8 cellular contexts compared by ENCODE assay signal in the genomic region with DNA sequence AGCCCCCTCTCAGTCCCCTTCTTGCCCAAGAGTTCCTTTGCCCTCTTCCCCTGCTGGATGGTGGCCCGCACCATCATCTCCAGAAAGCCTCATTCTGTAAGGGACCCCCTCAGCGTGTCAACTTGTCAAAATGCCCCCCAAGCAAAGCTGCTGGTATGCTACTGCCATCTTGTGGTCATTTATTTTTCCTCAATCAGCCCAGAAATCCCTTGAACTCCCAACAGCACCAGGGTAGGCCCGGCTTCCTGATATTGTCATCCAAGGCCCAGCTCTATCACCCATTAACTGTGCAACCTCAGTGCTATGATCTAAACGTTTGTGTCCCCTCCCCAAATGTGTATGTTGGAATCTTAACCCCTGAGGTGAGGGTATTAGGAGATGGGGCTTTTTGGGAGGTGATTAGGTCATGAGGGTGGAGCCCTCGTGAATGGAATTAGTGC. TPM values are rescaled to one million over a fixed set of nuclear protein-coding genes. Genes with fewer than 3 reads are reported as not detected.
A peak's percentile ranks its signal among the peaks of the same experiment; 100 is the strongest.
DNase-seq lines count a peak whose midpoint lies in the region; ATAC-seq and TF ChIP-seq lines count a peak whose summit lies in the region.

No MANE protein-coding gene starts in this region.

- H3K36me3 ChIP-seq in H7 (replicated peaks; ENCODE audit: control insufficient read depth, insufficient read depth, low read length) (peaks cover 4% of the 10 kb centered on the region), adipocyte (ENCODE audit: control insufficient read depth, insufficient read depth, low read length, severe bottlenecking) (peaks cover 85% of the 10 kb centered on the region), lung (ENCODE audit: control insufficient read depth in 2 of 2, insufficient read depth in 2 of 2, low read length in 2 of 2) (peaks cover 10 to 43% of the 10 kb centered on the region in 2 donors), uterus (no peaks in the 10 kb centered on the region)

- H3K27ac ChIP-seq in C4-2B (no peak overlapping the region), lung (ENCODE audit: low read depth in 1 of 2, low read length in 1 of 2) (no peak overlapping the region), uterus (no peak overlapping the region)

- H3K9ac ChIP-seq in adipocyte (ENCODE audit: low read length) = no peak overlapping the region

- H3K27me3 ChIP-seq in H7 (ENCODE audit: control insufficient read depth, insufficient read depth, low read length) (no peaks in the 10 kb centered on the region), adipocyte (replicated peaks; ENCODE audit: control insufficient read depth, insufficient read depth, low read length) (no peaks in the 10 kb centered on the region), lung (ENCODE audit: control insufficient read depth, insufficient read depth) (no peaks in the 10 kb centered on the region), uterus (no peaks in the 10 kb centered on the region)

- WGBS in lung, 2 donors = 66 to 79% methylated on average over 5 of the region's 5 CpGs

- H3K4me1 ChIP-seq in adipocyte (ENCODE audit: control insufficient read depth, insufficient read depth, low read length) (no peaks in the 10 kb centered on the region), lung (ENCODE audit: control insufficient read depth in 2 of 2, insufficient read depth in 2 of 2, low read length in 2 of 2) (no peaks in the 10 kb centered on the region), uterus (no peaks in the 10 kb centered on the region)

- no peak for TF ChIP-seq POLR2A in uterus (IDR thresholded peaks at IDR 0.05)

- TF ChIP-seq CTCF in C4-2B (conservative IDR thresholded peaks at IDR 0.05) (peak; percentile 88), lung (IDR thresholded peaks at IDR 0.05; ENCODE audit: control extremely low read depth, extremely low read depth) (peak; percentile 18), uterus (IDR thresholded peaks at IDR 0.05) (peak in 2 of 4 experiments; percentile 21 to 35)

- no peak overlapping the region for H3K4me3 ChIP-seq in H7 (ENCODE audit: insufficient read depth, low read depth, low read length)
- no peak overlapping the region for H3K4me3 ChIP-seq in adipocyte (ENCODE audit: low read length)
- H3K4me3 ChIP-seq in lung = no peak overlapping the region
- no peak overlapping the region for H3K4me3 ChIP-seq in uterus

- intact Hi-C loops in uterus (cut with DNase I; ENCODE audit: low total_unique reads) = no loop called here

- ATAC-seq in lung (ENCODE audit: insufficient read depth, low FRiP score) (no peak), HG03571 (IDR thresholded peaks at IDR 0.05; ENCODE audit: unreplicated experiment) (no peak), HG03139 (IDR thresholded peaks at IDR 0.05; ENCODE audit: unreplicated experiment) (no peak)

- H3K9me3 ChIP-seq in adipocyte (ENCODE audit: control insufficient read depth, low read length) = no peaks in the 10 kb centered on the region
- H3K9me3 ChIP-seq in lung (ENCODE audit: control insufficient read depth in 2 of 2, insufficient read depth in 1 of 2, low read length in 1 of 2) = peaks cover 0 to under 1% of the 10 kb centered on the region in 2 donors
- no peaks in the 10 kb centered on the region for H3K9me3 ChIP-seq in uterus

- DNase-seq in H7 = peak; percentile 79
- peak; percentile 48 for DNase-seq in adipocyte (ENCODE audit: low read depth)
- DNase-seq in lung (ENCODE audit: low spot score) = no peak
- DNase-seq in uterus = no peak
- DNase-seq in hippocampal formation (lab: John Stamatoyannopoulos, UW) = no peak

RNA-seq across cellular contexts. Expression of a gene that starts 53.2 kb away (rescaled TPM):
- total RNA-seq in H7 (2014; rRNA removed; shearing (Covaris generic)) = 53.7 and 67.2 TPM in 2 replicates
- total RNA-seq in lung (10 to 100 TPM; 47.0 to 87.5 TPM), uterus (100 to 1,000 TPM in 1 of 4 donors, 10 to 100 TPM in 3; 35.9 to 111 (median 63.7) TPM)
- 10 to 100 TPM in 1 of 2 donors, 1 to 10 TPM in 1; 7.6 to 23.5 TPM for polyA plus RNA-seq in lung

Comparison
In these comparisons a context has a peak if more than half of its experiments do, and no peak if none do; other contexts are left out.
1. DNase-seq: peak in H7 (single experiment) and adipocyte (single experiment); none in lung (single experiment), uterus (0 of 2) and hippocampal formation (0 of 2).